Comparison of ENCODE assay signal across 18 cellular contexts in the genomic region with DNA sequence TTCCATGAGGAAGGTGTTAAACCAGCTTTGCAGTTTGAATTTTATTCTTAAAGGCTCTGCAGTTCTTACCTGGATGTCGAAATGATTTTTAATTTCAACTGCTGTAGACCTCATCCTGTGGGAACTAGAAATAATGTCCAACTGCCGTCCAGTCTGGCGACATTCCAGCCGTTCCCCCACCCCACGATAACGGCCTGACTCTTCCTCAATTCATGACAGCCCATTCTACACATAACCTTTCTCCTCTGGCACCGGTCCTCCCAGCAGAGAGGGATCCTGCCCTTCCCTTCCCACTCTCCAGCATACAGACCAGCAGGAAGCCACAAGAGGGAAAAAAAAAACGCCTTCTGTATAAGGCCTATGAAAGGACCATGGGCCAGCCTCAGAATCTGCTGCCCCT. TPM values are rescaled to one million over a fixed set of nuclear protein-coding genes. Genes with fewer than 3 reads are reported as not detected.
A peak's percentile ranks its signal among the peaks of the same experiment; 100 is the strongest.
DNase-seq lines count a peak whose midpoint lies in the region; TF ChIP-seq lines count a peak whose summit lies in the region.
"Had no signal": no experiment of that assay in that cellular context is flagged by ENCODE, and none has a peak within 500 bp of the region (broad histone marks: within the 10 kb centered on the region; RNA-seq: fewer than 3 reads in every experiment).

No MANE protein-coding gene starts in this region.

- H3K4me1 ChIP-seq in Caco-2 (peaks cover 16% of the 10 kb centered on the region), Loucy (ENCODE audit: insufficient read depth, low read length, poor library complexity, severe bottlenecking) (peaks cover 28% of the 10 kb centered on the region), trophoblast cell (ENCODE audit: control insufficient read depth in 1 of 2, insufficient read depth in 2 of 2, low read length in 2 of 2) (peaks cover 0 to 5% of the 10 kb centered on the region in 2 experiments)
- H3K4me1 ChIP-seq: BE2C had no signal

- no peak overlapping the region for H2BK5ac ChIP-seq in trophoblast cell (ENCODE audit: low read depth, low read length, poor library complexity)

- H3K9ac ChIP-seq in Loucy (ENCODE audit: low read depth, low read length, poor library complexity, severe bottlenecking) (no peak overlapping the region), trophoblast cell (ENCODE audit: low read length) (no peak overlapping the region)
- H3K9ac ChIP-seq: GM23248 had no signal

- no TSS peak for BruUV-seq in Caco-2 (replicated peaks; lab: Mats Ljungman, UMichigan)

- peak overlapping the region; percentile 56 for H3K4me2 ChIP-seq in Loucy (ENCODE audit: low read depth, low read length, poor library complexity, severe bottlenecking)
- H3K4me2 ChIP-seq in trophoblast cell (ENCODE audit: low read length): no peak overlapping the region

- H3K9me2 ChIP-seq in Loucy (replicated peaks; ENCODE audit: low read depth, low read length): no peaks in the 10 kb centered on the region

- H3K4ac ChIP-seq in trophoblast cell (ENCODE audit: low read depth, low read length): no peak overlapping the region

- no peak overlapping the region for H2AK5ac ChIP-seq in trophoblast cell (ENCODE audit: low read length)

- H2BK12ac ChIP-seq in trophoblast cell (ENCODE audit: low read length): no peak overlapping the region

- POLR2A ChIA-PET in Caco-2 (lab: Charles Lee): no interaction called here

- H3K27ac ChIP-seq in trophoblast cell (ENCODE audit: low read depth, low read length): no peak overlapping the region
- H3K27ac ChIP-seq: GM23248 had no signal

- no peaks in the 10 kb centered on the region for H4K20me1 ChIP-seq in Loucy (ENCODE audit: insufficient read depth, low read length, poor library complexity, severe bottlenecking)

- H3K9me3 Mint-ChIP-seq in Caco-2 (ENCODE audit: unreplicated experiment): no peaks in the 10 kb centered on the region
- H3K9me3 Mint-ChIP-seq: CD8-positive, alpha-beta T cell; IgD-negative memory B cell had no signal

- H3K9me3 ChIP-seq in Caco-2: no peaks in the 10 kb centered on the region
- H3K9me3 ChIP-seq in Loucy (ENCODE audit: insufficient read depth, low read depth, low read length): no peaks in the 10 kb centered on the region
- H3K9me3 ChIP-seq in trophoblast cell (ENCODE audit: insufficient read depth, low read depth, low read length): no peaks in the 10 kb centered on the region
- H3K9me3 ChIP-seq: BE2C had no signal

- intact Hi-C loops in Caco-2 (cut with micrococcal nuclease; ENCODE audit: unreplicated experiment): no loop called here

- no peak overlapping the region for H2BK120ac ChIP-seq in trophoblast cell (ENCODE audit: insufficient read depth, low read length, poor library complexity)

- peak overlapping the region; percentile 57 for H3K27ac Mint-ChIP-seq in Caco-2 (ENCODE audit: unreplicated experiment)
- H3K27ac Mint-ChIP-seq: CD8-positive, alpha-beta T cell; IgD-negative memory B cell had no signal

- no peak overlapping the region for H3K18ac ChIP-seq in trophoblast cell (ENCODE audit: low read length)

- DNase-seq in Caco-2 (no peak), trophoblast cell (peak; percentile 36 to 74), AG08396 (ENCODE audit: low spot score) (no peak), pons (ENCODE audit: low spot score) (no peak), midbrain (lab: John Stamatoyannopoulos, UW) (no peak)
- DNase-seq in activated CD4-positive, alpha-beta T cell treated with anti-CD3 and anti-CD28 coated beads, Interleukin-2, amount 50 U/mL, for 4 hours: no peak
- DNase-seq: BE2C; CD8-positive, alpha-beta T cell; DMS 273 treated with DMSO at 0.1 percent for 48 hours; DMS53; EL; GM23248; KBM-7 had no signal

- no peaks in the 10 kb centered on the region for H3K79me2 ChIP-seq in Loucy (ENCODE audit: insufficient read depth, low read length)
- no peaks in the 10 kb centered on the region for H3K79me2 ChIP-seq in trophoblast cell (ENCODE audit: control insufficient read depth, insufficient read depth, low read length, poor library complexity)

- peaks cover 5% of the 10 kb centered on the region for H3K36me3 Mint-ChIP-seq in Caco-2 (ENCODE audit: insufficient read depth, unreplicated experiment)
- H3K36me3 Mint-ChIP-seq: IgD-negative memory B cell had no signal

- no peaks in the 10 kb centered on the region for H3F3A ChIP-seq in Loucy (ENCODE audit: low read depth)

- H3K36me3 ChIP-seq in Caco-2 (ENCODE audit: control insufficient read depth, insufficient read depth, low read length) (0 out of 2 replicates have a peak, but pooled peaks cover 3% of the 10 kb centered on the region), Loucy (ENCODE audit: insufficient read depth, low read length) (no peaks in the 10 kb centered on the region; the same call in 1 of the 2 replicates), trophoblast cell (ENCODE audit: control insufficient read depth in 1 of 2, insufficient read depth in 2 of 2, low read length in 2 of 2) (peaks cover 28 to 46% of the 10 kb centered on the region in 2 experiments)
- H3K36me3 ChIP-seq: BE2C had no signal

- H3K27me3 ChIP-seq in Caco-2 (replicated peaks; ENCODE audit: control insufficient read depth, insufficient read depth, low read length) (no peaks in the 10 kb centered on the region), Loucy (ENCODE audit: insufficient read depth, low read length, poor library complexity, severe bottlenecking) (no peaks in the 10 kb centered on the region), trophoblast cell (ENCODE audit: insufficient read depth, low read length) (no peaks in the 10 kb centered on the region)
- H3K27me3 ChIP-seq: BE2C had no signal

- H3K4me1 Mint-ChIP-seq in Caco-2 (ENCODE audit: low read depth, unreplicated experiment): peaks cover 16% of the 10 kb centered on the region

- no peaks in the 10 kb centered on the region for H3K27me3 Mint-ChIP-seq in Caco-2 (ENCODE audit: insufficient read depth, unreplicated experiment)
- H3K27me3 Mint-ChIP-seq: IgD-negative memory B cell had no signal

- H4K91ac ChIP-seq in trophoblast cell (ENCODE audit: low read depth, low read length): no peak overlapping the region

- peaks cover 2% of the 10 kb centered on the region for H3K79me1 ChIP-seq in trophoblast cell (ENCODE audit: low read length)

- no CpG with 5 or more reads among the region's 8 CpGs for WGBS in trophoblast cell (ENCODE audit: extremely low coverage, insufficient coverage, insufficient read length)

- TF ChIP-seq CTCF in Caco-2 (IDR thresholded peaks at IDR 0.05; ENCODE audit: insufficient read depth in 1 of 2, low read depth in 1 of 2, low read length in 1 of 2, severe bottlenecking in 1 of 2, unreplicated experiment in 1 of 2): no peak
- TF ChIP-seq CTCF in Loucy (conservative IDR thresholded peaks at IDR 0.05; ENCODE audit: low read length): no peak

- CTCF ChIA-PET in Caco-2 (lab: Charles Lee): no interaction called here

- no peak overlapping the region for H3K4me3 ChIP-seq in Caco-2 (ENCODE audit: low read depth, low read length)
- H3K4me3 ChIP-seq in Loucy (ENCODE audit: low read length, poor library complexity, severe bottlenecking): no peak overlapping the region
- H3K4me3 ChIP-seq in trophoblast cell (ENCODE audit: low read depth, low read length): no peak overlapping the region
- H3K4me3 ChIP-seq: GM12878, GM23248 had no signal

- no peak overlapping the region for H4K8ac ChIP-seq in trophoblast cell (ENCODE audit: low read depth, low read length)

- H3K4me3 Mint-ChIP-seq in Caco-2 (ENCODE audit: unreplicated experiment): no peak overlapping the region
- H3K4me3 Mint-ChIP-seq: CD8-positive, alpha-beta T cell; IgD-negative memory B cell had no signal

- H4K12ac ChIP-seq in trophoblast cell (ENCODE audit: low read depth, low read length): no peak overlapping the region

- no peak overlapping the region for H3K14ac ChIP-seq in trophoblast cell (ENCODE audit: low read length)

- H2AFZ ChIP-seq in Loucy (ENCODE audit: low read length) (no peak overlapping the region), trophoblast cell (ENCODE audit: insufficient read depth, low read length, poor library complexity) (no peak overlapping the region)
- H2AFZ ChIP-seq: GM23248 had no signal

- no peak overlapping the region for H3K23ac ChIP-seq in trophoblast cell (ENCODE audit: low read length)

RNA-seq across cellular contexts. Expression of gene PRR15, which starts 51.8 kb away (rescaled TPM):
- total RNA-seq in Caco-2 (2022): 22.6 and 28.9 TPM in 2 replicates
- polyA plus RNA-seq in trophoblast cell (2013): 89.1 and 96.9 TPM in 2 replicates
- total RNA-seq: A172; CD8-positive, alpha-beta T cell; G401; GM12878 had no signal
- polyA plus RNA-seq: GM12878, IgD-negative memory B cell had no signal

Comparison
In these comparisons a context has a peak if more than half of its experiments do, and no peak if none do; other contexts are left out.
1. DNase-seq: peak in trophoblast cell (2 of 2); none in Caco-2 (0 of 2), AG08396 (single experiment), pons (single experiment), activated CD4-positive, alpha-beta T cell treated with anti-CD3 and anti-CD28 coated beads, Interleukin-2, amount 50 U/mL, for 4 hours (0 of 2) and midbrain (single experiment).